ENCODE assay signal across 8 cellular contexts in the genomic region with DNA sequence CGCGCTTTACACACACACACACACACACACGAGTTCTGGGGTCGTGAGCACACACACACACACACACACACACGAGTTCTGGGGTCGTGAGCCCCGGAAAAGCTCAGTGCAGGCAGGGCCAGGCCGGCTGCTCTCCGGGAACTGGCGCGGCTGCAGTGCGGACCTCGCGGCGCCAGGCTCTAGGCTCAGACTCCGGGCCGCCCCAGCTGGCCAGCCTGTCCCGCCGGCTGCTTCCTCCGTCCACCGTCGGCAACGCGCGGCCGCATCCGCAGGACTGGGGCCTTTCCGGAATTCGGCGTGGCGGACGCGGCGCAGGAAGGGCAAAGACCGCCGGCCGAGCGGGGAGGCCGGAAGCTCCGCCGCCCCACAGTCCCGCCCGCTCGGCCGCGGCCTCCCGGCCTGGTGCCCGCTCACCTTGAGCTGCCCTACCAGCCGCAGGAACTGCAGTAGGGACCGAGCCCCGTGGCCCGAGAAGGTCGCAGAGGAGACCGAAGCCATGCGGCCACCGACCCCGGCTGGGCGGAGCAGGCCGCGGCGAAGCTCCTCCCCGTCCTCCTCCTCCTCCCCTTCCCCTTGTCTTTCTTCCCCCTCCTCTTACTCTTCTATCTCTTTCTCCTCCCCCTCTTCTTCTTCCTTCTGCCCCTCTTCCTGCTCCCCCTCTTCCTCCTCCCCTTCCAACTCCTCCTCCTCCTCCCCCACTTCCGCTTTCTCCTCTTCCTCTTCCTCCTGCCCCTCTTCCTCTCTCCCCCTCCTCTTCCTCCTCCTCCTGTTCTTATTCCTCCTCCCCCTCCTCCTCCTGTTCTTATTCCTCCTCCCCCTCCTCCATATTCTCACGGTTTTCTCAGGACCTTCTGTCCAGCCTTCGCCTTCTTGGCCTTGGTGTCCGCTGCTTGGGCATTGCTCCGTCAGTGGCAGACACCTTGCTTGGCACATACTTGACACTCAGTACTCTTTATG. TPM values are rescaled to one million over a fixed set of nuclear protein-coding genes. Genes with fewer than 3 reads are reported as not detected.
DNase-seq lines count a peak whose midpoint lies in the region; ATAC-seq and TF ChIP-seq lines count a peak whose summit lies in the region.

A gene with protein sequence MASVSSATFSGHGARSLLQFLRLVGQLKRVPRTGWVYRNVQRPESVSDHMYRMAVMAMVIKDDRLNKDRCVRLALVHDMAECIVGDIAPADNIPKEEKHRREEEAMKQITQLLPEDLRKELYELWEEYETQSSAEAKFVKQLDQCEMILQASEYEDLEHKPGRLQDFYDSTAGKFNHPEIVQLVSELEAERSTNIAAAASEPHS (minus strand): TSS at position 533 of the 957 bp plus-strand sequence. CDS start 35 bp downstream, at position 498.

- peak in 6 of 7 experiments; percentile 27 to 67 (median 38) for DNase-seq in CD8-positive, alpha-beta T cell
- DNase-seq in PC-9 (peak; percentile 67 to 68), activated T-helper 1 cell treated with Interleukin-2 at 50 U/mL for 16 hours (ENCODE audit: low read depth) (peak; percentile 16), fibroblast of gingiva (ENCODE audit: low read depth) (peak; percentile 71), naive B cell (peak; percentile 40), stromal cell of bone marrow (ENCODE audit: low read depth) (peak; percentile 41)

- H3K4me3 Mint-ChIP-seq in CD8-positive, alpha-beta T cell = peak within 1 kb of the TSS; percentile 82
- peak within 1 kb of the TSS; percentile 87 to 96 (median 94) for H3K4me3 Mint-ChIP-seq in naive B cell

- no peaks in the 10 kb centered on the region for H3K9me2 ChIP-seq in PC-9 (ENCODE audit: insufficient read depth)

- H3K27me3 ChIP-seq in CD8-positive, alpha-beta T cell (ENCODE audit: insufficient read depth, low read length) = no peaks in the 10 kb centered on the region
- no peaks in the 10 kb centered on the region for H3K27me3 ChIP-seq in PC-9 (ENCODE audit: insufficient read depth, low read depth)

- peaks cover 8% of the 10 kb centered on the region; the same call in 1 of the 2 replicates for H3F3A ChIP-seq in PC-9 (ENCODE audit: insufficient read depth, low read depth)

- no peaks in the 10 kb centered on the region for H4K20me1 ChIP-seq in PC-9 (ENCODE audit: insufficient read depth)

- H3K4me1 Mint-ChIP-seq in CD8-positive, alpha-beta T cell (ENCODE audit: low read depth) = peaks cover 57% of the 10 kb centered on the region
- peaks cover 38 to 49% (median 42%) of the 10 kb centered on the region in 3 donors for H3K4me1 Mint-ChIP-seq in naive B cell

- H3K36me3 ChIP-seq in CD8-positive, alpha-beta T cell (ENCODE audit: insufficient read depth, low read length) = peaks cover 9% of the 10 kb centered on the region
- peaks cover 31% of the 10 kb centered on the region for H3K36me3 ChIP-seq in PC-9 (ENCODE audit: low read depth)

- peaks cover 28% of the 10 kb centered on the region for H3K79me2 ChIP-seq in PC-9 (ENCODE audit: low read depth)

- H3K4me1 ChIP-seq in CD8-positive, alpha-beta T cell (ENCODE audit: insufficient read depth, low read length) = peaks cover 39% of the 10 kb centered on the region
- H3K4me1 ChIP-seq in PC-9 (replicated peaks; ENCODE audit: insufficient read depth) = peaks cover 12% of the 10 kb centered on the region

- peak; percentile 43 for ATAC-seq in CD8-positive, alpha-beta T cell
- peak; percentile 92 for ATAC-seq in GM19324 (IDR thresholded peaks at IDR 0.05; ENCODE audit: low FRiP score, unreplicated experiment)
- peak; percentile 86 for ATAC-seq in HG03439 (IDR thresholded peaks at IDR 0.05; ENCODE audit: unreplicated experiment)
- peak; percentile 66 to 70 for ATAC-seq in naive B cell (ENCODE audit: low read depth in 2 of 2)

- H3K27me3 Mint-ChIP-seq in CD8-positive, alpha-beta T cell (ENCODE audit: low read depth) = peaks cover 4% of the 10 kb centered on the region
- H3K27me3 Mint-ChIP-seq in naive B cell = peaks cover 14 to 20% (median 20%) of the 10 kb centered on the region in 3 donors

- peak within 1 kb of the TSS; percentile 97 for H2AFZ ChIP-seq in PC-9

- TSS peak; percentile 27 for BruUV-seq in PC-9 (replicated peaks; lab: Mats Ljungman, UMichigan)

- H3K9me3 ChIP-seq in CD8-positive, alpha-beta T cell (ENCODE audit: low read length) = no peaks in the 10 kb centered on the region
- no peaks in the 10 kb centered on the region for H3K9me3 ChIP-seq in PC-9 (ENCODE audit: insufficient read depth, low read depth)

- no peak for TF ChIP-seq CTCF in CD8-positive, alpha-beta T cell (IDR thresholded peaks at IDR 0.05)
- TF ChIP-seq CTCF in PC-9 (conservative IDR thresholded peaks at IDR 0.05) = no peak

- H3K9me3 Mint-ChIP-seq in CD8-positive, alpha-beta T cell = no peaks in the 10 kb centered on the region
- peaks cover 0 to 5% (median 0%) of the 10 kb centered on the region in 7 donors for H3K9me3 Mint-ChIP-seq in naive B cell

- intact Hi-C loops in CD8-positive, alpha-beta T cell (cut with DNase I, micrococcal nuclease) = loop anchor here (2.0 to 10.0 kb wide), 6 partner anchors 451 to 1966 kb away; partner anchors contain the start of genes HINT3 (in 2 of the 2) and RNF146 (in 1 of the 2)
- intact Hi-C loops in PC-9 (cut with micrococcal nuclease; ENCODE audit: unreplicated experiment) = loop anchor here (2.0 to 10.0 kb wide), 3 partner anchors 99 to 337 kb away; partner anchors contain the start of gene RNF217

- POLR2A ChIA-PET in CD8-positive, alpha-beta T cell (lab: Charles Lee) = interaction anchor here (0.6 to 2.1 kb wide), 8 partner anchors 11 to 665 kb away, joined by 3 to 21 read pairs (median 4); partner anchors contain the start of gene NCOA7
- POLR2A ChIA-PET in PC-9 (lab: Charles Lee; ENCODE audit: unreplicated experiment) = interaction anchor here (0.6 kb wide), 1 partner anchor 178 kb away, joined by 3 read pairs; no protein-coding TSS in a partner anchor

- CTCF ChIA-PET in CD8-positive, alpha-beta T cell (lab: Charles Lee) = interaction anchor here (0.6 to 6.5 kb wide), 5 partner anchors 10 to 684 kb away, joined by 3 to 50 read pairs (median 4); no protein-coding TSS in a partner anchor
- CTCF ChIA-PET in PC-9 (lab: Charles Lee) = interaction anchor here (1.1 kb wide), 1 partner anchor 177 kb away, joined by 5 read pairs; no protein-coding TSS in a partner anchor

- H3K27ac Mint-ChIP-seq in CD8-positive, alpha-beta T cell = peak within 1 kb of the TSS; percentile 88
- H3K27ac Mint-ChIP-seq in naive B cell = peak within 1 kb of the TSS; percentile 68 to 93 (median 82)

- peak within 1 kb of the TSS; percentile 58 for H3K27ac ChIP-seq in CD8-positive, alpha-beta T cell (ENCODE audit: low read depth, low read length)
- H3K27ac ChIP-seq in PC-9 = peak within 1 kb of the TSS; percentile 60

- peak within 1 kb of the TSS; percentile 65 for H3K4me3 ChIP-seq in CD8-positive, alpha-beta T cell (ENCODE audit: low read depth, low read length)
- H3K4me3 ChIP-seq in PC-9 = peak within 1 kb of the TSS; percentile 89

- H3K4me2 ChIP-seq in PC-9 = peak within 1 kb of the TSS; percentile 84

- H3K36me3 Mint-ChIP-seq in CD8-positive, alpha-beta T cell = peaks cover 35% of the 10 kb centered on the region
- H3K36me3 Mint-ChIP-seq in naive B cell = peaks cover 5 to 24% of the 10 kb centered on the region in 2 donors

RNA-seq across cellular contexts. Expression of the gene that starts here (rescaled TPM):
- total RNA-seq in CD8-positive, alpha-beta T cell = 10 to 100 TPM; 16.2 to 24.9 TPM
- total RNA-seq in PC-9 (2021) = 50.1 and 55.2 TPM in 2 replicates
- 100 to 1,000 TPM in 3 of 6 donors, 10 to 100 TPM in 3; 79.1 to 137 (median 102) TPM for polyA plus RNA-seq in naive B cell (ENCODE audit: low read depth in 6 of 6)

Comparison
In these comparisons a context has a peak if more than half of its experiments do, and no peak if none do; other contexts are left out.
1. Peak in every context shown above with its lines: DNase-seq, ATAC-seq, H3K4me3 ChIP-seq and H3K27ac ChIP-seq.
2. DNase-seq: peak in every context shown above with its lines; median percentile 71 in fibroblast of gingiva; 68 in PC-9; 41 in stromal cell of bone marrow; 40 in naive B cell; 38 in CD8-positive, alpha-beta T cell; 16 in activated T-helper 1 cell treated with Interleukin-2 at 50 U/mL for 16 hours.